Comparison of ENCODE assay signal across 8 cellular contexts in genomic region chr2:69741281-69742169, GRCh38. TPM values are rescaled to one million over a fixed set of nuclear protein-coding genes. Genes with fewer than 3 reads are reported as not detected.
DNase-seq lines count a peak whose midpoint lies in the region; ATAC-seq and TF ChIP-seq lines count a peak whose summit lies in the region.

Gene ANXA4 (plus strand): TSS chr2:69742134. CDS start chr2:69781566, 39,432 bp downstream.

- H3K27me3 ChIP-seq in DND-41 (ENCODE audit: insufficient read depth, low read length, poor library complexity) (no peaks in the 10 kb centered on the region), HUES64 (ENCODE audit: insufficient read depth, low read length) (peaks cover 29% of the 10 kb centered on the region), cardiac muscle cell (no peaks in the 10 kb centered on the region), vagina (no peaks in the 10 kb centered on the region)

- WGBS in HUES64, result 1% methylated on average over 67 of the region's 67 CpGs

- peaks cover 12% of the 10 kb centered on the region for H3K79me2 ChIP-seq in DND-41 (ENCODE audit: insufficient read depth, low read length)

- peak within 1 kb of the TSS; percentile 74 for H3K4me2 ChIP-seq in DND-41 (ENCODE audit: insufficient read depth, low read length)

- peak within 1 kb of the TSS; percentile 63 to 83 for H3K4me3 ChIP-seq in DND-41 (ENCODE audit: low read depth in 1 of 2, low read length in 2 of 2)
- peak within 1 kb of the TSS; percentile 68 for H3K4me3 ChIP-seq in HUES64 (ENCODE audit: low read length)
- H3K4me3 ChIP-seq in cardiac muscle cell, result peak within 1 kb of the TSS; percentile 49
- H3K4me3 ChIP-seq in vagina, result peak within 1 kb of the TSS; percentile 73 to 100

- H3K4me1 Mint-ChIP-seq in activated naive CD8-positive, alpha-beta T cell treated with anti-CD3 and anti-CD28 coated beads for 36 hours, result peaks cover 11% of the 10 kb centered on the region
- H3K4me1 Mint-ChIP-seq in progenitor cell of endocrine pancreas (ENCODE audit: low read depth), result peaks cover 43% of the 10 kb centered on the region

- peak in 1 of 2 donors; percentile 88 for TF ChIP-seq POLR2A in vagina (IDR thresholded peaks at IDR 0.05)

- no peaks in the 10 kb centered on the region for H3K36me3 Mint-ChIP-seq in activated naive CD8-positive, alpha-beta T cell treated with anti-CD3 and anti-CD28 coated beads for 36 hours
- H3K36me3 Mint-ChIP-seq in progenitor cell of endocrine pancreas (ENCODE audit: insufficient read depth), result peaks cover 14% of the 10 kb centered on the region

- peaks cover 7% of the 10 kb centered on the region for H3K27me3 Mint-ChIP-seq in activated naive CD8-positive, alpha-beta T cell treated with anti-CD3 and anti-CD28 coated beads for 36 hours
- no peaks in the 10 kb centered on the region for H3K27me3 Mint-ChIP-seq in progenitor cell of endocrine pancreas

- H3K9ac ChIP-seq in DND-41 (ENCODE audit: low read depth, low read length) (peak within 1 kb of the TSS; percentile 86), HUES64 (ENCODE audit: low read depth, low read length) (peak within 1 kb of the TSS; percentile 69)

- H3K27ac Mint-ChIP-seq in activated naive CD8-positive, alpha-beta T cell treated with anti-CD3 and anti-CD28 coated beads for 36 hours, result peak within 1 kb of the TSS; percentile 76
- peak within 1 kb of the TSS; percentile 98 for H3K27ac Mint-ChIP-seq in progenitor cell of endocrine pancreas

- ATAC-seq in DND-41 (ENCODE audit: insufficient read depth, low read depth) (peak; percentile 93), GM21515 (IDR thresholded peaks at IDR 0.05; ENCODE audit: unreplicated experiment) (peak; percentile 91)

- H2AFZ ChIP-seq in DND-41 (ENCODE audit: low read depth, low read length), result peak within 1 kb of the TSS; percentile 97

- H3K27ac ChIP-seq in DND-41 (ENCODE audit: low read length) (peak within 1 kb of the TSS; percentile 68), HUES64 (ENCODE audit: low read depth, low read length) (no peak within 1 kb of the TSS), cardiac muscle cell (peak within 1 kb of the TSS; percentile 64), vagina (peak within 1 kb of the TSS; percentile 99)

- H3K4me1 ChIP-seq in DND-41 (ENCODE audit: insufficient read depth, low read length), result peaks cover 26% of the 10 kb centered on the region
- peaks cover 12% of the 10 kb centered on the region for H3K4me1 ChIP-seq in HUES64 (ENCODE audit: insufficient read depth, low read length)
- H3K4me1 ChIP-seq in cardiac muscle cell (ENCODE audit: low read depth), result peaks cover 33% of the 10 kb centered on the region
- H3K4me1 ChIP-seq in vagina, result peaks cover 44% of the 10 kb centered on the region

- TF ChIP-seq CTCF in DND-41 (IDR thresholded peaks at IDR 0.05; ENCODE audit: borderline replicate concordance, extremely low read depth, low read length, poor library complexity, severe bottlenecking) (no peak), cardiac muscle cell (IDR thresholded peaks at IDR 0.05; ENCODE audit: low read depth, low read length) (peak; percentile 23), progenitor cell of endocrine pancreas (IDR thresholded peaks at IDR 0.05; ENCODE audit: unreplicated experiment) (no peak), vagina (IDR thresholded peaks at IDR 0.05) (peak in 2 of 3 experiments; percentile 12 to 22)

- peak; percentile 87 for DNase-seq in DND-41
- peak; percentile 73 for DNase-seq in SKM-1 treated with dmso at 0.1 percent for 144 hours (lab: John Stamatoyannopoulos, UW; ENCODE audit: unreplicated experiment)
- DNase-seq in activated naive CD8-positive, alpha-beta T cell treated with anti-CD3 and anti-CD28 coated beads for 36 hours, result peak; percentile 70
- peak; percentile 52 to 78 for DNase-seq in cardiac muscle cell (ENCODE audit: low read depth in 1 of 2, low spot score in 1 of 2)
- DNase-seq in progenitor cell of endocrine pancreas (ENCODE audit: low spot score, unreplicated experiment), result peak; percentile 56
- peak in 1 of 2 donors; percentile 94 for DNase-seq in vagina (ENCODE audit: extremely low spot score in 2 of 2)

- H3K9me3 Mint-ChIP-seq in activated naive CD8-positive, alpha-beta T cell treated with anti-CD3 and anti-CD28 coated beads for 36 hours, result no peaks in the 10 kb centered on the region
- peaks cover 5% of the 10 kb centered on the region for H3K9me3 Mint-ChIP-seq in progenitor cell of endocrine pancreas (ENCODE audit: low read depth)

- H3K9me3 ChIP-seq in DND-41 (ENCODE audit: insufficient read depth, low read length, severe bottlenecking), result no peaks in the 10 kb centered on the region
- no peaks in the 10 kb centered on the region for H3K9me3 ChIP-seq in HUES64 (ENCODE audit: insufficient read depth, low read depth, low read length)
- no peaks in the 10 kb centered on the region for H3K9me3 ChIP-seq in cardiac muscle cell (ENCODE audit: low read depth)
- no peaks in the 10 kb centered on the region for H3K9me3 ChIP-seq in vagina

- no peaks in the 10 kb centered on the region for H4K20me1 ChIP-seq in DND-41 (ENCODE audit: insufficient read depth, low read length)

- intact Hi-C loops in vagina (cut with DNase I), result loop anchor here (10.0 kb wide), 1 partner anchor 53 kb away; no protein-coding TSS in a partner anchor

- peak within 1 kb of the TSS; percentile 87 for H3K4me3 Mint-ChIP-seq in activated naive CD8-positive, alpha-beta T cell treated with anti-CD3 and anti-CD28 coated beads for 36 hours
- peak within 1 kb of the TSS; percentile 92 for H3K4me3 Mint-ChIP-seq in progenitor cell of endocrine pancreas (ENCODE audit: low read depth)

- no peaks in the 10 kb centered on the region; the same call in 1 of the 2 replicates for H3K36me3 ChIP-seq in DND-41 (ENCODE audit: insufficient read depth, low read length)
- H3K36me3 ChIP-seq in HUES64 (ENCODE audit: insufficient read depth, low read length), result no peaks in the 10 kb centered on the region
- H3K36me3 ChIP-seq in cardiac muscle cell, result no peaks in the 10 kb centered on the region
- no peaks in the 10 kb centered on the region for H3K36me3 ChIP-seq in vagina

RNA-seq across cellular contexts. Expression of gene ANXA4, which starts in this region (rescaled TPM):
- 5.7 TPM for polyA plus RNA-seq in HUES64 (2013, experiment 1 of 2)
- polyA plus RNA-seq in HUES64 (2013, experiment 2 of 2), result 5.3 TPM
- total RNA-seq in activated naive CD8-positive, alpha-beta T cell treated with anti-CD3 and anti-CD28 coated beads for 36 hours, result 10 to 100 TPM; 15.2 to 15.6 TPM
- 11.0 and 18.0 TPM in 2 replicates for total RNA-seq in cardiac muscle cell
- 27.2 and 36.1 TPM in 2 replicates for polyA plus RNA-seq in cardiac muscle cell
- 250 and 262 TPM in 2 replicates for total RNA-seq in progenitor cell of endocrine pancreas
- total RNA-seq in vagina, result 63.6 TPM

Comparison
In these comparisons a context has a peak if more than half of its experiments do, and no peak if none do; other contexts are left out.
1. CTCF ChIP-seq: peak in cardiac muscle cell (single experiment) and vagina (2 of 3); none in DND-41 (single experiment) and progenitor cell of endocrine pancreas (single experiment).
2. Peak in every context shown above with its lines, with median percentiles within 50 percentile points of each other: H3K4me3 ChIP-seq.